In genomic region chr2:117707874-117708273, GRCh38 we compare ENCODE assay signal across 29 cellular contexts.
"Had no signal": no experiment of that assay in that cellular context is flagged by ENCODE, and none has a peak within 500 bp of the region (broad histone marks: within the 10 kb centered on the region; RNA-seq: fewer than 3 reads in every experiment).

No MANE protein-coding gene starts in this region.

- FAIRE-seq: urothelium cell line had no signal

- H3K4me3 ChIP-seq: ovary, psoas muscle, skin epidermis, smooth muscle cell, spleen, suprapubic skin, testis, tibial artery, transverse colon, vagina had no signal

- H3K4me1 ChIP-seq: parathyroid adenoma, psoas muscle, spleen, suprapubic skin, testis, tibial artery, transverse colon, vagina had no signal

- DNase-seq: naive thymus-derived CD4-positive, alpha-beta T cell; nephron progenitor cell; occipital lobe; ovary; posterior cingulate gyrus; psoas muscle; right cardiac atrium; spleen; stimulated activated CD4-positive, alpha-beta T cell treated with anti-CD3 and anti-CD28 coated beads, Interleukin-12 subunit alpha, Interleukin-12 subunit beta, amount 100 ng/mL, for 4 hours; stimulated activated CD4-positive, alpha-beta T cell treated with anti-CD3 and anti-CD28 coated beads, Interleukin-1b, Interleukin-23, amount 100 ng/mL, for 48 hours; stimulated activated CD4-positive, alpha-beta T cell treated with anti-CD3 and anti-CD28 coated beads, Interleukin-4, amount 100 ng/mL, for 1 hour; stimulated activated CD4-positive, alpha-beta T cell treated with anti-CD3 and anti-CD28 coated beads, Interleukin-4, amount 100 ng/mL, for 4 hours; stimulated activated CD8-positive, alpha-beta memory T cell treated with anti-CD3 and anti-CD28 coated beads, Interleukin-4, amount 100 ng/mL, for 48 hours; stimulated activated naive CD4-positive, alpha-beta T cell; stimulated activated naive CD8-positive, alpha-beta T cell treated with anti-CD3 and anti-CD28 coated beads, Interleukin-15, amount 100 ng/mL, for 72 hours; stimulated activated naive CD8-positive, alpha-beta T cell treated with anti-CD3 and anti-CD28 coated beads, Interleukin-15, Interleukin-2, amounts not matched to agents 100 U/mL and 50 U/mL, for 24 hours; substantia nigra; testis; tibial artery; transverse colon had no signal

- H3K9ac ChIP-seq: parathyroid adenoma had no signal

- H3K4me2 ChIP-seq: smooth muscle cell had no signal

- H3K36me3 ChIP-seq: ovary, spleen, suprapubic skin, tibial artery, transverse colon, vagina had no signal

- H3K27ac ChIP-seq: ovary, parathyroid adenoma, psoas muscle, skin epidermis, spleen, suprapubic skin, testis, tibial artery, transverse colon, vagina had no signal

- H3K9me3 ChIP-seq: ovary, psoas muscle, suprapubic skin, testis, tibial artery, transverse colon, vagina had no signal

- H2AFZ ChIP-seq: parathyroid adenoma had no signal

- H3K27me3 ChIP-seq: ovary, spleen, suprapubic skin, testis, tibial artery, transverse colon, vagina had no signal

- H3K79me2 ChIP-seq: parathyroid adenoma had no signal

- ATAC-seq: naive thymus-derived CD4-positive, alpha-beta T cell; natural killer cell treated with Interleukin-12 subunit alpha and Interleukin-12 subunit beta and Interleukin-15 and Interleukin-18, amount 100 ng/mL, for 72 hours; psoas muscle; right cardiac atrium; sciatic nerve; stimulated activated memory B cell treated with anti-CD40 and anti-IgM and Interleukin-4, amounts not matched to agents 10 μg/mL and 1 μg/mL and 100 μg/mL, for 72 hours; stimulated activated naive CD8-positive, alpha-beta T cell treated with anti-CD3 and anti-CD28 coated beads, Interleukin-15, amount 100 ng/mL, for 72 hours; stimulated activated naive CD8-positive, alpha-beta T cell treated with anti-CD3 and anti-CD28 coated beads, Interleukin-15, Interleukin-2, amounts not matched to agents 100 U/mL and 50 U/mL, for 24 hours had no signal
